In genomic region chr10:124066744-124067714, GRCh38 we compare ENCODE assay signal across 1 cellular context.
TF ChIP-seq lines count a peak whose summit lies in the region.

No MANE protein-coding gene starts in this region.

TF ChIP-seq in SK-N-SH treated with all-trans-retinoic acid at 6 μM for 48 hours, 23 proteins besides CTCF, POLR2A, EP300 and RAD21 (continued from another document):
- no peak for TF ChIP-seq CSRNP3 (CRISPR knock-in tag; IDR thresholded peaks at IDR 0.05)
- TF ChIP-seq ISL1 (CRISPR knock-in tag; IDR thresholded peaks at IDR 0.05): peak; percentile 43
TF ChIP-seq in SK-N-SH treated with all-trans-retinoic acid at 6 μM for 48 hours: peak in this region for 1.
